Comparison of ENCODE assay signal across 1 cellular context in the genomic region with DNA sequence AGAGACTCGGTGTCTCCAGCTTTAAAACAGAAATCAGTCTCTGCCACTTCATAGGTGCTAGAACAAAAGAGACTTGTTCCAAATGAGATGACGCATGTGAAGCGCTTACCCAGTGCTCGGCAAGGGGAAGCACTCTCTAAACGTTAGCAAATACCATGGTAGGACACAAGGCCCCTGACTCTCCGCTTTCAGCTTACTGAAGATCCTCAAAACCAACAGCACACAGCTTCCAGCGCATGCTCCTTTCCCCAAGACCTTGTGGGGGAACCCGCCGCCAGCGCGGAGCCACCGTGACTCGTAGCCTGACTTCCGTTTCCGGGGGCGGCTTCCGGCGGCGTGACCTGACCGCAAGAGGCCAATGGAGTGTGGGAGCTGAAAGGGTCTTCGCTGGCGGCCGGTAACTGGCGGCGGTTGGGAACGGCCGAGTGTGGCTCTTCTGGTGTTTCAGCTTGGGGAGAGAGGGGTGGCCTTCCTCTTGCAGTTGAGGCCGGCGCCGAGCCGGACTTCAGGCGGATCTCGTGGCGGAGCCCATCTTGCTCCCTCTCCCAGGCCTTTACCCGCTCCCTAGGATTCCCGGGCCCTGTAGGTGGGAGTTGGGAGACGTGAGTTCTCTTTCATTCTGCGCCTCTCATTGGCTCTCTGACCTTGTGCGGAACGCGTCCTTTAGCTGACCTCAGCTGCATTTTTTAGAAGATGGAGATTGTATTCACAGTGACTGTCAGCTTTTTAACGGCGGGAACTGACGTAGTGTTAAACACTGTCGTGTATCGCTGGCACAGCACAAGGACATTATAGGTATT.
TF ChIP-seq lines count a peak whose summit lies in the region.

A gene with protein sequence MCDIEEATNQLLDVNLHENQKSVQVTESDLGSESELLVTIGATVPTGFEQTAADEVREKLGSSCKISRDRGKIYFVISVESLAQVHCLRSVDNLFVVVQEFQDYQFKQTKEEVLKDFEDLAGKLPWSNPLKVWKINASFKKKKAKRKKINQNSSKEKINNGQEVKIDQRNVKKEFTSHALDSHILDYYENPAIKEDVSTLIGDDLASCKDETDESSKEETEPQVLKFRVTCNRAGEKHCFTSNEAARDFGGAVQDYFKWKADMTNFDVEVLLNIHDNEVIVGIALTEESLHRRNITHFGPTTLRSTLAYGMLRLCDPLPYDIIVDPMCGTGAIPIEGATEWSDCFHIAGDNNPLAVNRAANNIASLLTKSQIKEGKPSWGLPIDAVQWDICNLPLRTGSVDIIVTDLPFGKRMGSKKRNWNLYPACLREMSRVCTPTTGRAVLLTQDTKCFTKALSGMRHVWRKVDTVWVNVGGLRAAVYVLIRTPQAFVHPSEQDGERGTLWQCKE (plus strand): TSS at position 324 of the 800 bp plus-strand sequence. CDS start 2,015 bp downstream, outside the sequence.

TF ChIP-seq in HepG2, 621 proteins besides CTCF, POLR2A, EP300 and RAD21 (continued from another document and continues in another):
- TF ChIP-seq PRMT3 (CRISPR knock-in tag; IDR thresholded peaks at IDR 0.05; ENCODE audit: borderline replicate concordance, low read depth) (no peak), ATRX (CRISPR knock-in tag; IDR thresholded peaks at IDR 0.05; ENCODE audit: borderline replicate concordance) (no peak), ZNF615 (CRISPR knock-in tag; IDR thresholded peaks at IDR 0.05; ENCODE audit: borderline replicate concordance) (no peak), CC2D1A (CRISPR knock-in tag; IDR thresholded peaks at IDR 0.05) (no peak), MED1 (CRISPR knock-in tag; IDR thresholded peaks at IDR 0.05) (peak; percentile 81), SP140L (CRISPR knock-in tag; IDR thresholded peaks at IDR 0.05; ENCODE audit: borderline replicate concordance) (no peak), ZNF674 (CRISPR knock-in tag; IDR thresholded peaks at IDR 0.05; ENCODE audit: low read depth) (no peak), NR2C2 (CRISPR knock-in tag; IDR thresholded peaks at IDR 0.05; ENCODE audit: borderline replicate concordance) (peak; percentile 98), ZNF883 (CRISPR knock-in tag; IDR thresholded peaks at IDR 0.05; ENCODE audit: not compliant biosample characterization) (peak; percentile 92), XBP1 (CRISPR knock-in tag; IDR thresholded peaks at IDR 0.05) (no peak; the same call in 1 of the 2 replicates), ZNF326 (CRISPR knock-in tag; IDR thresholded peaks at IDR 0.05; ENCODE audit: borderline replicate concordance) (no peak), RFX5 (IDR thresholded peaks at IDR 0.05; ENCODE audit: low read depth, low read length) (peak; percentile 7; the same call in 1 of the 2 replicates), FOXK1 (CRISPR knock-in tag; IDR thresholded peaks at IDR 0.05; ENCODE audit: borderline replicate concordance, low read depth) (0 out of 2 replicates have a peak, but pooled peaks have one; percentile 30), WIZ (CRISPR knock-in tag; IDR thresholded peaks at IDR 0.05) (peak; percentile 75), ZSCAN29 (CRISPR knock-in tag; conservative IDR thresholded peaks at IDR 0.05) (no peak), ZFP36L1 (CRISPR knock-in tag; IDR thresholded peaks at IDR 0.05) (no peak), ZFP36 (IDR thresholded peaks at IDR 0.05; ENCODE audit: borderline replicate concordance, low read depth, low read length, partially characterized antibody) (no peak), RFXAP (CRISPR knock-in tag; IDR thresholded peaks at IDR 0.05; ENCODE audit: borderline replicate concordance) (peak; percentile 72; the same call in 1 of the 2 replicates), ONECUT2 (CRISPR knock-in tag; IDR thresholded peaks at IDR 0.05) (no peak), ATF7-NPFF (CRISPR knock-in tag; IDR thresholded peaks at IDR 0.05; ENCODE audit: low read depth) (peak; percentile 88)
- TF ChIP-seq, protein P1, sequence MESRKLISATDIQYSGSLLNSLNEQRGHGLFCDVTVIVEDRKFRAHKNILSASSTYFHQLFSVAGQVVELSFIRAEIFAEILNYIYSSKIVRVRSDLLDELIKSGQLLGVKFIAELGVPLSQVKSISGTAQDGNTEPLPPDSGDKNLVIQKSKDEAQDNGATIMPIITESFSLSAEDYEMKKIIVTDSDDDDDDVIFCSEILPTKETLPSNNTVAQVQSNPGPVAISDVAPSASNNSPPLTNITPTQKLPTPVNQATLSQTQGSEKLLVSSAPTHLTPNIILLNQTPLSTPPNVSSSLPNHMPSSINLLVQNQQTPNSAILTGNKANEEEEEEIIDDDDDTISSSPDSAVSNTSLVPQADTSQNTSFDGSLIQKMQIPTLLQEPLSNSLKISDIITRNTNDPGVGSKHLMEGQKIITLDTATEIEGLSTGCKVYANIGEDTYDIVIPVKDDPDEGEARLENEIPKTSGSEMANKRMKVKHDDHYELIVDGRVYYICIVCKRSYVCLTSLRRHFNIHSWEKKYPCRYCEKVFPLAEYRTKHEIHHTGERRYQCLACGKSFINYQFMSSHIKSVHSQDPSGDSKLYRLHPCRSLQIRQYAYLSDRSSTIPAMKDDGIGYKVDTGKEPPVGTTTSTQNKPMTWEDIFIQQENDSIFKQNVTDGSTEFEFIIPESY (CRISPR knock-in tag; IDR thresholded peaks at IDR 0.05): 0 out of 2 replicates have a peak, but pooled peaks have one; percentile 28
- TF ChIP-seq, protein P2, sequence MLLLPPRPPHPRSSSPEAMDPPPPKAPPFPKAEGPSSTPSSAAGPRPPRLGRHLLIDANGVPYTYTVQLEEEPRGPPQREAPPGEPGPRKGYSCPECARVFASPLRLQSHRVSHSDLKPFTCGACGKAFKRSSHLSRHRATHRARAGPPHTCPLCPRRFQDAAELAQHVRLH (CRISPR knock-in tag; IDR thresholded peaks at IDR 0.05; ENCODE audit: borderline replicate concordance, low read depth): peak; percentile 95; the same call in 1 of the 2 replicates
- TF ChIP-seq, protein P3, sequence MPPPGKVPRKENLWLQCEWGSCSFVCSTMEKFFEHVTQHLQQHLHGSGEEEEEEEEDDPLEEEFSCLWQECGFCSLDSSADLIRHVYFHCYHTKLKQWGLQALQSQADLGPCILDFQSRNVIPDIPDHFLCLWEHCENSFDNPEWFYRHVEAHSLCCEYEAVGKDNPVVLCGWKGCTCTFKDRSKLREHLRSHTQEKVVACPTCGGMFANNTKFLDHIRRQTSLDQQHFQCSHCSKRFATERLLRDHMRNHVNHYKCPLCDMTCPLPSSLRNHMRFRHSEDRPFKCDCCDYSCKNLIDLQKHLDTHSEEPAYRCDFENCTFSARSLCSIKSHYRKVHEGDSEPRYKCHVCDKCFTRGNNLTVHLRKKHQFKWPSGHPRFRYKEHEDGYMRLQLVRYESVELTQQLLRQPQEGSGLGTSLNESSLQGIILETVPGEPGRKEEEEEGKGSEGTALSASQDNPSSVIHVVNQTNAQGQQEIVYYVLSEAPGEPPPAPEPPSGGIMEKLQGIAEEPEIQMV (CRISPR knock-in tag; IDR thresholded peaks at IDR 0.05; ENCODE audit: low read depth): no peak; the same call in 1 of the 2 replicates
- TF ChIP-seq, protein P4, sequence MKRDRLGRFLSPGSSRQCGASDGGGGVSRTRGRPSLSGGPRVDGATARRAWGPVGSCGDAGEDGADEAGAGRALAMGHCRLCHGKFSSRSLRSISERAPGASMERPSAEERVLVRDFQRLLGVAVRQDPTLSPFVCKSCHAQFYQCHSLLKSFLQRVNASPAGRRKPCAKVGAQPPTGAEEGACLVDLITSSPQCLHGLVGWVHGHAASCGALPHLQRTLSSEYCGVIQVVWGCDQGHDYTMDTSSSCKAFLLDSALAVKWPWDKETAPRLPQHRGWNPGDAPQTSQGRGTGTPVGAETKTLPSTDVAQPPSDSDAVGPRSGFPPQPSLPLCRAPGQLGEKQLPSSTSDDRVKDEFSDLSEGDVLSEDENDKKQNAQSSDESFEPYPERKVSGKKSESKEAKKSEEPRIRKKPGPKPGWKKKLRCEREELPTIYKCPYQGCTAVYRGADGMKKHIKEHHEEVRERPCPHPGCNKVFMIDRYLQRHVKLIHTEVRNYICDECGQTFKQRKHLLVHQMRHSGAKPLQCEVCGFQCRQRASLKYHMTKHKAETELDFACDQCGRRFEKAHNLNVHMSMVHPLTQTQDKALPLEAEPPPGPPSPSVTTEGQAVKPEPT (CRISPR knock-in tag; IDR thresholded peaks at IDR 0.05; ENCODE audit: low read depth): peak; percentile 83; the same call in 1 of the 2 replicates
- TF ChIP-seq, protein P5, sequence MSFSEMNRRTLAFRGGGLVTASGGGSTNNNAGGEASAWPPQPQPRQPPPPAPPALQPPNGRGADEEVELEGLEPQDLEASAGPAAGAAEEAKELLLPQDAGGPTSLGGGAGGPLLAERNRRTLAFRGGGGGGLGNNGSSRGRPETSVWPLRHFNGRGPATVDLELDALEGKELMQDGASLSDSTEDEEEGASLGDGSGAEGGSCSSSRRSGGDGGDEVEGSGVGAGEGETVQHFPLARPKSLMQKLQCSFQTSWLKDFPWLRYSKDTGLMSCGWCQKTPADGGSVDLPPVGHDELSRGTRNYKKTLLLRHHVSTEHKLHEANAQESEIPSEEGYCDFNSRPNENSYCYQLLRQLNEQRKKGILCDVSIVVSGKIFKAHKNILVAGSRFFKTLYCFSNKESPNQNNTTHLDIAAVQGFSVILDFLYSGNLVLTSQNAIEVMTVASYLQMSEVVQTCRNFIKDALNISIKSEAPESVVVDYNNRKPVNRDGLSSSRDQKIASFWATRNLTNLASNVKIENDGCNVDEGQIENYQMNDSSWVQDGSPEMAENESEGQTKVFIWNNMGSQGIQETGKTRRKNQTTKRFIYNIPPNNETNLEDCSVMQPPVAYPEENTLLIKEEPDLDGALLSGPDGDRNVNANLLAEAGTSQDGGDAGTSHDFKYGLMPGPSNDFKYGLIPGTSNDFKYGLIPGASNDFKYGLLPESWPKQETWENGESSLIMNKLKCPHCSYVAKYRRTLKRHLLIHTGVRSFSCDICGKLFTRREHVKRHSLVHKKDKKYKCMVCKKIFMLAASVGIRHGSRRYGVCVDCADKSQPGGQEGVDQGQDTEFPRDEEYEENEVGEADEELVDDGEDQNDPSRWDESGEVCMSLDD (CRISPR knock-in tag; IDR thresholded peaks at IDR 0.05; ENCODE audit: borderline replicate concordance): peak; percentile 74; the same call in 1 of the 2 replicates
- TF ChIP-seq, protein P6, sequence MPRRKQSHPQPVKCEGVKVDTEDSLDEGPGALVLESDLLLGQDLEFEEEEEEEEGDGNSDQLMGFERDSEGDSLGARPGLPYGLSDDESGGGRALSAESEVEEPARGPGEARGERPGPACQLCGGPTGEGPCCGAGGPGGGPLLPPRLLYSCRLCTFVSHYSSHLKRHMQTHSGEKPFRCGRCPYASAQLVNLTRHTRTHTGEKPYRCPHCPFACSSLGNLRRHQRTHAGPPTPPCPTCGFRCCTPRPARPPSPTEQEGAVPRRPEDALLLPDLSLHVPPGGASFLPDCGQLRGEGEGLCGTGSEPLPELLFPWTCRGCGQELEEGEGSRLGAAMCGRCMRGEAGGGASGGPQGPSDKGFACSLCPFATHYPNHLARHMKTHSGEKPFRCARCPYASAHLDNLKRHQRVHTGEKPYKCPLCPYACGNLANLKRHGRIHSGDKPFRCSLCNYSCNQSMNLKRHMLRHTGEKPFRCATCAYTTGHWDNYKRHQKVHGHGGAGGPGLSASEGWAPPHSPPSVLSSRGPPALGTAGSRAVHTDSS (CRISPR knock-in tag; conservative IDR thresholded peaks at IDR 0.05): no peak
- TF ChIP-seq, protein P7, sequence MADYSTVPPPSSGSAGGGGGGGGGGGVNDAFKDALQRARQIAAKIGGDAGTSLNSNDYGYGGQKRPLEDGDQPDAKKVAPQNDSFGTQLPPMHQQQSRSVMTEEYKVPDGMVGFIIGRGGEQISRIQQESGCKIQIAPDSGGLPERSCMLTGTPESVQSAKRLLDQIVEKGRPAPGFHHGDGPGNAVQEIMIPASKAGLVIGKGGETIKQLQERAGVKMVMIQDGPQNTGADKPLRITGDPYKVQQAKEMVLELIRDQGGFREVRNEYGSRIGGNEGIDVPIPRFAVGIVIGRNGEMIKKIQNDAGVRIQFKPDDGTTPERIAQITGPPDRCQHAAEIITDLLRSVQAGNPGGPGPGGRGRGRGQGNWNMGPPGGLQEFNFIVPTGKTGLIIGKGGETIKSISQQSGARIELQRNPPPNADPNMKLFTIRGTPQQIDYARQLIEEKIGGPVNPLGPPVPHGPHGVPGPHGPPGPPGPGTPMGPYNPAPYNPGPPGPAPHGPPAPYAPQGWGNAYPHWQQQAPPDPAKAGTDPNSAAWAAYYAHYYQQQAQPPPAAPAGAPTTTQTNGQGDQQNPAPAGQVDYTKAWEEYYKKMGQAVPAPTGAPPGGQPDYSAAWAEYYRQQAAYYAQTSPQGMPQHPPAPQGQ (CRISPR knock-in tag; IDR thresholded peaks at IDR 0.05; ENCODE audit: borderline replicate concordance): no peak
- TF ChIP-seq, protein P8, sequence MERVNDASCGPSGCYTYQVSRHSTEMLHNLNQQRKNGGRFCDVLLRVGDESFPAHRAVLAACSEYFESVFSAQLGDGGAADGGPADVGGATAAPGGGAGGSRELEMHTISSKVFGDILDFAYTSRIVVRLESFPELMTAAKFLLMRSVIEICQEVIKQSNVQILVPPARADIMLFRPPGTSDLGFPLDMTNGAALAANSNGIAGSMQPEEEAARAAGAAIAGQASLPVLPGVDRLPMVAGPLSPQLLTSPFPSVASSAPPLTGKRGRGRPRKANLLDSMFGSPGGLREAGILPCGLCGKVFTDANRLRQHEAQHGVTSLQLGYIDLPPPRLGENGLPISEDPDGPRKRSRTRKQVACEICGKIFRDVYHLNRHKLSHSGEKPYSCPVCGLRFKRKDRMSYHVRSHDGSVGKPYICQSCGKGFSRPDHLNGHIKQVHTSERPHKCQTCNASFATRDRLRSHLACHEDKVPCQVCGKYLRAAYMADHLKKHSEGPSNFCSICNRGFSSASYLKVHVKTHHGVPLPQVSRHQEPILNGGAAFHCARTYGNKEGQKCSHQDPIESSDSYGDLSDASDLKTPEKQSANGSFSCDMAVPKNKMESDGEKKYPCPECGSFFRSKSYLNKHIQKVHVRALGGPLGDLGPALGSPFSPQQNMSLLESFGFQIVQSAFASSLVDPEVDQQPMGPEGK (CRISPR knock-in tag; IDR thresholded peaks at IDR 0.05): peak; percentile 85
- TF ChIP-seq, protein P9, sequence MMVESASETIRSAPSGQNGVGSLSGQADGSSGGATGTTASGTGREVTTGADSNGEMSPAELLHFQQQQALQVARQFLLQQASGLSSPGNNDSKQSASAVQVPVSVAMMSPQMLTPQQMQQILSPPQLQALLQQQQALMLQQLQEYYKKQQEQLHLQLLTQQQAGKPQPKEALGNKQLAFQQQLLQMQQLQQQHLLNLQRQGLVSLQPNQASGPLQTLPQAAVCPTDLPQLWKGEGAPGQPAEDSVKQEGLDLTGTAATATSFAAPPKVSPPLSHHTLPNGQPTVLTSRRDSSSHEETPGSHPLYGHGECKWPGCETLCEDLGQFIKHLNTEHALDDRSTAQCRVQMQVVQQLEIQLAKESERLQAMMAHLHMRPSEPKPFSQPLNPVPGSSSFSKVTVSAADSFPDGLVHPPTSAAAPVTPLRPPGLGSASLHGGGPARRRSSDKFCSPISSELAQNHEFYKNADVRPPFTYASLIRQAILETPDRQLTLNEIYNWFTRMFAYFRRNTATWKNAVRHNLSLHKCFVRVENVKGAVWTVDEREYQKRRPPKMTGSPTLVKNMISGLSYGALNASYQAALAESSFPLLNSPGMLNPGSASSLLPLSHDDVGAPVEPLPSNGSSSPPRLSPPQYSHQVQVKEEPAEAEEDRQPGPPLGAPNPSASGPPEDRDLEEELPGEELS (CRISPR knock-in tag; IDR thresholded peaks at IDR 0.05): peak; percentile 47; the same call in 1 of the 2 replicates
